1 cellular context compared by ENCODE assay signal in the genomic region with DNA sequence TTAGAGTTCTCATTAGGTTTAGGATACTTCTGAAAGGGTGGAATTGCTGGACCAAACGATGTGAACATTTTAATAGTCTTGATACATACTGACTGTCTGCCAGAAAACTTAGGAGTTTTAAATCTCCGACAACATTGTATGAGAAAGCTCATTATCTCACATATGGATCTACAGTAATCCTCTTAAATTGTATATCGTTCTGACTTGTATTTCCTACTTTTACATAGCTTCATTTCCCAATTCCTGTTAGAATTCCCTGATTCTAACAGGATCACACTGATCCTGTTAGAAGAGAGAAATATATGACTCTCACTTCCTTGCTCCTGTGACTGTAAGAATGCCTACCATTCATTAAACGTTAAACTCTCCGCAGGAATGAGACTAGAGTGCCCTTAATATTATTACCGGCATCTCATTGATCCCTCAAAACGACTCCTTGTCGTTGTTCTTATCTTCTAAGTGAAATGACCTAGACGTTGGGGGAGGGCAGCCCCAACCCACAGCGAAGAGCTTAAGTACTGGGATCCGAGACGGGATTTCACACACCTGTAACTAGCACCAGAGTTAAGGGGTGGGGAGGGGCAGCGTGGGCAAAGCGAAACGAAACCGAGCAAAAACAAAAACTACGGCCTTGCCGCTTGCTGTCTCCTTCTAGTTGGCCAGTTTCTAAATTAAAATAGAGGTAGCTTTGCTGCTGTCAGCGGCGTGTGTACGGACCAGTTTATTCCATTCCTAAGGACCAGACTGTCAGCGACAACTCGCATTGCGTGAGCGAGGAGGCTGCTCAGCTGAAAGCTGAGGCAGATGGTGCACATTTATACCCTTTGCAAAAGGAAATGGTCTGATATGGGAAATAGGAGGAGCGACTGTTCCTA.
TF ChIP-seq lines count a peak whose summit lies in the region.

No MANE protein-coding gene starts in this region.

TF ChIP-seq in K562, 482 proteins besides CTCF, POLR2A, EP300 and RAD21 (continued from another document):
- TF ChIP-seq, protein P1, sequence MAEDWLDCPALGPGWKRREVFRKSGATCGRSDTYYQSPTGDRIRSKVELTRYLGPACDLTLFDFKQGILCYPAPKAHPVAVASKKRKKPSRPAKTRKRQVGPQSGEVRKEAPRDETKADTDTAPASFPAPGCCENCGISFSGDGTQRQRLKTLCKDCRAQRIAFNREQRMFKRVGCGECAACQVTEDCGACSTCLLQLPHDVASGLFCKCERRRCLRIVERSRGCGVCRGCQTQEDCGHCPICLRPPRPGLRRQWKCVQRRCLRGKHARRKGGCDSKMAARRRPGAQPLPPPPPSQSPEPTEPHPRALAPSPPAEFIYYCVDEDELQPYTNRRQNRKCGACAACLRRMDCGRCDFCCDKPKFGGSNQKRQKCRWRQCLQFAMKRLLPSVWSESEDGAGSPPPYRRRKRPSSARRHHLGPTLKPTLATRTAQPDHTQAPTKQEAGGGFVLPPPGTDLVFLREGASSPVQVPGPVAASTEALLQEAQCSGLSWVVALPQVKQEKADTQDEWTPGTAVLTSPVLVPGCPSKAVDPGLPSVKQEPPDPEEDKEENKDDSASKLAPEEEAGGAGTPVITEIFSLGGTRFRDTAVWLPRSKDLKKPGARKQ (CRISPR knock-in tag; IDR thresholded peaks at IDR 0.05), result peak; percentile 80
- TF ChIP-seq ZNF24 (IDR thresholded peaks at IDR 0.05) (peak; percentile 8; the same call in 1 of the 2 replicates), SRF (CRISPR knock-in tag; IDR thresholded peaks at IDR 0.05) (no peak), SAP30 (IDR thresholded peaks at IDR 0.05; ENCODE audit: borderline replicate concordance, insufficient read depth, low read depth, low read length, poor library complexity, severe bottlenecking) (no peak), SMARCE1 (IDR thresholded peaks at IDR 0.05) (0 out of 2 replicates have a peak, but pooled peaks have one; percentile 21), CBX8 (IDR thresholded peaks at IDR 0.05; ENCODE audit: borderline replicate concordance, extremely low read depth, low read depth, low read length, poor library complexity, severe bottlenecking) (peak; percentile 85), ESRRA (IDR thresholded peaks at IDR 0.05; ENCODE audit: borderline replicate concordance, low read depth) (no peak), ARNT (IDR thresholded peaks at IDR 0.05) (peak; percentile 37 to 40; a peak in 2 of 4 replicates), FOXK2 (conservative IDR thresholded peaks at IDR 0.05 in 1 of 2, IDR thresholded peaks at IDR 0.05 in 1 of 2; ENCODE audit: low read depth in 2 of 2) (0 out of 4 replicates have a peak, but pooled peaks of 1 of the 2 experiments have one; percentile 26), SMARCA4 (IDR thresholded peaks at IDR 0.05) (peak; percentile 26; the same call in 1 of the 2 replicates), EGR1 (conservative IDR thresholded peaks at IDR 0.05) (no peak)
- TF ChIP-seq, protein P2, sequence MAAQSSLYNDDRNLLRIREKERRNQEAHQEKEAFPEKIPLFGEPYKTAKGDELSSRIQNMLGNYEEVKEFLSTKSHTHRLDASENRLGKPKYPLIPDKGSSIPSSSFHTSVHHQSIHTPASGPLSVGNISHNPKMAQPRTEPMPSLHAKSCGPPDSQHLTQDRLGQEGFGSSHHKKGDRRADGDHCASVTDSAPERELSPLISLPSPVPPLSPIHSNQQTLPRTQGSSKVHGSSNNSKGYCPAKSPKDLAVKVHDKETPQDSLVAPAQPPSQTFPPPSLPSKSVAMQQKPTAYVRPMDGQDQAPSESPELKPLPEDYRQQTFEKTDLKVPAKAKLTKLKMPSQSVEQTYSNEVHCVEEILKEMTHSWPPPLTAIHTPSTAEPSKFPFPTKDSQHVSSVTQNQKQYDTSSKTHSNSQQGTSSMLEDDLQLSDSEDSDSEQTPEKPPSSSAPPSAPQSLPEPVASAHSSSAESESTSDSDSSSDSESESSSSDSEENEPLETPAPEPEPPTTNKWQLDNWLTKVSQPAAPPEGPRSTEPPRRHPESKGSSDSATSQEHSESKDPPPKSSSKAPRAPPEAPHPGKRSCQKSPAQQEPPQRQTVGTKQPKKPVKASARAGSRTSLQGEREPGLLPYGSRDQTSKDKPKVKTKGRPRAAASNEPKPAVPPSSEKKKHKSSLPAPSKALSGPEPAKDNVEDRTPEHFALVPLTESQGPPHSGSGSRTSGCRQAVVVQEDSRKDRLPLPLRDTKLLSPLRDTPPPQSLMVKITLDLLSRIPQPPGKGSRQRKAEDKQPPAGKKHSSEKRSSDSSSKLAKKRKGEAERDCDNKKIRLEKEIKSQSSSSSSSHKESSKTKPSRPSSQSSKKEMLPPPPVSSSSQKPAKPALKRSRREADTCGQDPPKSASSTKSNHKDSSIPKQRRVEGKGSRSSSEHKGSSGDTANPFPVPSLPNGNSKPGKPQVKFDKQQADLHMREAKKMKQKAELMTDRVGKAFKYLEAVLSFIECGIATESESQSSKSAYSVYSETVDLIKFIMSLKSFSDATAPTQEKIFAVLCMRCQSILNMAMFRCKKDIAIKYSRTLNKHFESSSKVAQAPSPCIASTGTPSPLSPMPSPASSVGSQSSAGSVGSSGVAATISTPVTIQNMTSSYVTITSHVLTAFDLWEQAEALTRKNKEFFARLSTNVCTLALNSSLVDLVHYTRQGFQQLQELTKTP (IDR thresholded peaks at IDR 0.05; ENCODE audit: low read depth in 1 of 2, partially characterized antibody in 2 of 2), result peak in 1 of 2 experiments; percentile 17
- TF ChIP-seq, protein P3, sequence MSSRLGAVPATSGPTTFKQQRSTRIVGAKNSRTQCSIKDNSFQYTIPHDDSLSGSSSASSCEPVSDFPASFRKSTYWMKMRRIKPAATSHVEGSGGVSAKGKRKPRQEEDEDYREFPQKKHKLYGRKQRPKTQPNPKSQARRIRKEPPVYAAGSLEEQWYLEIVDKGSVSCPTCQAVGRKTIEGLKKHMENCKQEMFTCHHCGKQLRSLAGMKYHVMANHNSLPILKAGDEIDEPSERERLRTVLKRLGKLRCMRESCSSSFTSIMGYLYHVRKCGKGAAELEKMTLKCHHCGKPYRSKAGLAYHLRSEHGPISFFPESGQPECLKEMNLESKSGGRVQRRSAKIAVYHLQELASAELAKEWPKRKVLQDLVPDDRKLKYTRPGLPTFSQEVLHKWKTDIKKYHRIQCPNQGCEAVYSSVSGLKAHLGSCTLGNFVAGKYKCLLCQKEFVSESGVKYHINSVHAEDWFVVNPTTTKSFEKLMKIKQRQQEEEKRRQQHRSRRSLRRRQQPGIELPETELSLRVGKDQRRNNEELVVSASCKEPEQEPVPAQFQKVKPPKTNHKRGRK (tag; IDR thresholded peaks at IDR 0.05), result no peak
